ENCODE assay signal across 21 cellular contexts in genomic region chr12:95529693-95530225, GRCh38.
"Had no signal": no experiment of that assay in that cellular context is flagged by ENCODE, and none has a peak within 500 bp of the region (broad histone marks: within the 10 kb centered on the region; RNA-seq: fewer than 3 reads in every experiment).

No MANE protein-coding gene starts in this region.

- H3K27ac ChIP-seq: gastroesophageal sphincter, heart left ventricle, neutrophil, sigmoid colon, spleen, testis had no signal

- H3K36me3 ChIP-seq: gastroesophageal sphincter, heart left ventricle, neutrophil, sigmoid colon, spleen had no signal

- H3K4me1 ChIP-seq: testis had no signal

- DNase-seq: activated CD4-positive, alpha-beta T cell treated with anti-CD3 and anti-CD28 coated beads, Interleukin-2, amount 10 ng/mL, durations not matched to agents 7 days and 5 days; activated CD8-positive, alpha-beta T cell treated with anti-CD3 and anti-CD28 coated beads, Interleukin-2, amount 10 ng/mL, durations not matched to agents 7 days and 5 days; activated naive CD4-positive, alpha-beta T cell treated with anti-CD3 and anti-CD28 coated beads, Interleukin-2, amount 10 ng/mL, durations not matched to agents 7 days and 5 days; activated naive CD8-positive, alpha-beta T cell treated with anti-CD3 and anti-CD28 coated beads, Interleukin-2, amount 50 U/mL, for 24 hours; activated T-cell treated with anti-CD3 and anti-CD28 coated beads, Interleukin-2, amount 50 U/mL, for 4 hours; aorta; cortex of kidney; effector CD4-positive, alpha-beta T cell; heart left ventricle; left ventricle myocardium superior; naive thymus-derived CD8-positive, alpha-beta T cell; sigmoid colon; spleen; stimulated activated CD4-positive, alpha-beta T cell treated with anti-CD3 and anti-CD28 coated beads, Interleukin-4, amount 100 ng/mL, for 4 hours; T-cell; T-helper 9 cell; testis had no signal

- H3K9me3 ChIP-seq: gastroesophageal sphincter, heart left ventricle, neutrophil, sigmoid colon, spleen, testis had no signal

- ATAC-seq: activated CD4-positive, CD25-positive, alpha-beta regulatory T cell treated with anti-CD3 and anti-CD28 coated beads, Interleukin-2, amount 50 U/mL, for 24 hours; activated CD8-positive, alpha-beta T cell treated with anti-CD3 and anti-CD28 coated beads, Interleukin-2, amount 10 ng/mL, durations not matched to agents 7 days and 5 days; activated naive CD8-positive, alpha-beta T cell treated with anti-CD3 and anti-CD28 coated beads, Interleukin-2, amount 50 U/mL, for 24 hours; activated T-cell treated with anti-CD3 and anti-CD28 coated beads, Interleukin-2, amount 50 U/mL, for 4 hours; gastroesophageal sphincter; heart left ventricle; left ventricle myocardium superior; naive thymus-derived CD8-positive, alpha-beta T cell; stimulated activated memory B cell treated with anti-CD40 and anti-IgM and Interleukin-4, amounts not matched to agents 10 μg/mL and 1 μg/mL and 100 μg/mL, for 72 hours; T-cell had no signal

- H3K27me3 ChIP-seq: gastroesophageal sphincter, heart left ventricle, neutrophil, sigmoid colon, spleen, testis had no signal

- H3K4me3 ChIP-seq: gastroesophageal sphincter, heart left ventricle, sigmoid colon, spleen, testis had no signal
